Comparison of ENCODE assay signal across 1 cellular context in the genomic region with DNA sequence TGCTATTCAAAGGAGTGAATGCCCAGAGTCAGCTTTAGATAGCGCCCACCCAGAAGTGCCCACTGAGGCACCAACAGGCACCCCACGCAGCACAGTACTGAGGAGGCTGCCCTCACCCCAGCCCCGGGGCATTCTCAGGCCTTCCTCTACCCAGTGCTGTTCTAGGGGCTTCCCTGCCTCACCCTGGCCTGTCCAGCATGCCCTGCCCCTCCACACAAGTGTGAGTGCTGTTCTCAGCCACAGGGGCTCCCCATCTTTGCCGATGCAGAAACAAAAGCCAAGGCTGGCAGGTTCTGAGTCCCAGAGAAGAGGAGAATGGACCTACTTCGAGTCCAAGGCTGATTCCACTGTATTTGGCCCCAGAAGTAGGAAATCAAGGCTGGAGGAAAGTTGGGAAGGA.
TF ChIP-seq lines count a peak whose summit lies in the region.

No MANE protein-coding gene starts in this region.

TF ChIP-seq in GM23338, 12 proteins besides CTCF, POLR2A, EP300 and RAD21 (continued from another document):
- TF ChIP-seq, protein P1, sequence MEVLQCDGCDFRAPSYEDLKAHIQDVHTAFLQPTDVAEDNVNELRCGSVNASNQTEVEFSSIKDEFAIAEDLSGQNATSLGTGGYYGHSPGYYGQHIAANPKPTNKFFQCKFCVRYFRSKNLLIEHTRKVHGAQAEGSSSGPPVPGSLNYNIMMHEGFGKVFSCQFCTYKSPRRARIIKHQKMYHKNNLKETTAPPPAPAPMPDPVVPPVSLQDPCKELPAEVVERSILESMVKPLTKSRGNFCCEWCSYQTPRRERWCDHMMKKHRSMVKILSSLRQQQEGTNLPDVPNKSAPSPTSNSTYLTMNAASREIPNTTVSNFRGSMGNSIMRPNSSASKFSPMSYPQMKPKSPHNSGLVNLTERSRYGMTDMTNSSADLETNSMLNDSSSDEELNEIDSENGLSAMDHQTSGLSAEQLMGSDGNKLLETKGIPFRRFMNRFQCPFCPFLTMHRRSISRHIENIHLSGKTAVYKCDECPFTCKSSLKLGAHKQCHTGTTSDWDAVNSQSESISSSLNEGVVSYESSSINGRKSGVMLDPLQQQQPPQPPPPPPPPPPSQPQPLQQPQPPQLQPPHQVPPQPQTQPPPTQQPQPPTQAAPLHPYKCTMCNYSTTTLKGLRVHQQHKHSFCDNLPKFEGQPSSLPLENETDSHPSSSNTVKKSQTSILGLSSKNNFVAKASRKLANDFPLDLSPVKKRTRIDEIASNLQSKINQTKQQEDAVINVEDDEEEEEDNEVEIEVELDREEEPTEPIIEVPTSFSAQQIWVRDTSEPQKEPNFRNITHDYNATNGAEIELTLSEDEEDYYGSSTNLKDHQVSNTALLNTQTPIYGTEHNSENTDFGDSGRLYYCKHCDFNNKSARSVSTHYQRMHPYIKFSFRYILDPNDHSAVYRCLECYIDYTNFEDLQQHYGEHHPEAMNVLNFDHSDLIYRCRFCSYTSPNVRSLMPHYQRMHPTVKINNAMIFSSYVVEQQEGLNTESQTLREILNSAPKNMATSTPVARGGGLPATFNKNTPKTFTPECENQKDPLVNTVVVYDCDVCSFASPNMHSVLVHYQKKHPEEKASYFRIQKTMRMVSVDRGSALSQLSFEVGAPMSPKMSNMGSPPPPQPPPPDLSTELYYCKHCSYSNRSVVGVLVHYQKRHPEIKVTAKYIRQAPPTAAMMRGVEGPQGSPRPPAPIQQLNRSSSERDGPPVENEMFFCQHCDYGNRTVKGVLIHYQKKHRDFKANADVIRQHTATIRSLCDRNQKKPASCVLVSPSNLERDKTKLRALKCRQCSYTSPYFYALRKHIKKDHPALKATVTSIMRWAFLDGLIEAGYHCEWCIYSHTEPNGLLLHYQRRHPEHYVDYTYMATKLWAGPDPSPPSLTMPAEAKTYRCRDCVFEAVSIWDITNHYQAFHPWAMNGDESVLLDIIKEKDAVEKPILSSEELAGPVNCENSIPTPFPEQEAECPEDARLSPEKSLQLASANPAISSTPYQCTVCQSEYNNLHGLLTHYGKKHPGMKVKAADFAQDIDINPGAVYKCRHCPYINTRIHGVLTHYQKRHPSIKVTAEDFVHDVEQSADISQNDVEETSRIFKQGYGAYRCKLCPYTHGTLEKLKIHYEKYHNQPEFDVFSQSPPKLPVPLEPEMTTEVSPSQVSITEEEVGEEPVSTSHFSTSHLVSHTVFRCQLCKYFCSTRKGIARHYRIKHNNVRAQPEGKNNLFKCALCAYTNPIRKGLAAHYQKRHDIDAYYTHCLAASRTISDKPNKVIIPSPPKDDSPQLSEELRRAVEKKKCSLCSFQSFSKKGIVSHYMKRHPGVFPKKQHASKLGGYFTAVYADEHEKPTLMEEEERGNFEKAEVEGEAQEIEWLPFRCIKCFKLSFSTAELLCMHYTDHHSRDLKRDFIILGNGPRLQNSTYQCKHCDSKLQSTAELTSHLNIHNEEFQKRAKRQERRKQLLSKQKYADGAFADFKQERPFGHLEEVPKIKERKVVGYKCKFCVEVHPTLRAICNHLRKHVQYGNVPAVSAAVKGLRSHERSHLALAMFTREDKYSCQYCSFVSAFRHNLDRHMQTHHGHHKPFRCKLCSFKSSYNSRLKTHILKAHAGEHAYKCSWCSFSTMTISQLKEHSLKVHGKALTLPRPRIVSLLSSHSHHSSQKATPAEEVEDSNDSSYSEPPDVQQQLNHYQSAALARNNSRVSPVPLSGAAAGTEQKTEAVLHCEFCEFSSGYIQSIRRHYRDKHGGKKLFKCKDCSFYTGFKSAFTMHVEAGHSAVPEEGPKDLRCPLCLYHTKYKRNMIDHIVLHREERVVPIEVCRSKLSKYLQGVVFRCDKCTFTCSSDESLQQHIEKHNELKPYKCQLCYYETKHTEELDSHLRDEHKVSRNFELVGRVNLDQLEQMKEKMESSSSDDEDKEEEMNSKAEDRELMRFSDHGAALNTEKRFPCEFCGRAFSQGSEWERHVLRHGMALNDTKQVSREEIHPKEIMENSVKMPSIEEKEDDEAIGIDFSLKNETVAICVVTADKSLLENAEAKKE (CRISPR knock-in tag; IDR thresholded peaks at IDR 0.05) = no peak
- no peak for TF ChIP-seq EZH2 (IDR thresholded peaks at IDR 0.05; ENCODE audit: low read depth, unreplicated experiment)
- TF ChIP-seq ZNF114 (CRISPR knock-in tag; IDR thresholded peaks at IDR 0.05) = no peak
- TF ChIP-seq, protein P2, sequence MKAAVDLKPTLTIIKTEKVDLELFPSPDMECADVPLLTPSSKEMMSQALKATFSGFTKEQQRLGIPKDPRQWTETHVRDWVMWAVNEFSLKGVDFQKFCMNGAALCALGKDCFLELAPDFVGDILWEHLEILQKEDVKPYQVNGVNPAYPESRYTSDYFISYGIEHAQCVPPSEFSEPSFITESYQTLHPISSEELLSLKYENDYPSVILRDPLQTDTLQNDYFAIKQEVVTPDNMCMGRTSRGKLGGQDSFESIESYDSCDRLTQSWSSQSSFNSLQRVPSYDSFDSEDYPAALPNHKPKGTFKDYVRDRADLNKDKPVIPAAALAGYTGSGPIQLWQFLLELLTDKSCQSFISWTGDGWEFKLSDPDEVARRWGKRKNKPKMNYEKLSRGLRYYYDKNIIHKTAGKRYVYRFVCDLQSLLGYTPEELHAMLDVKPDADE (IDR thresholded peaks at IDR 0.05) = no peak
- TF ChIP-seq ZNF331 (CRISPR knock-in tag; IDR thresholded peaks at IDR 0.05; ENCODE audit: low read depth) = no peak
